In genomic region chr7:157397036-157397720, GRCh38 we compare ENCODE assay signal across 13 cellular contexts.
A peak's percentile ranks its signal among the peaks of the same experiment; 100 is the strongest.
DNase-seq lines count a peak whose midpoint lies in the region; ATAC-seq and TF ChIP-seq lines count a peak whose summit lies in the region.
"Had no signal": no experiment of that assay in that cellular context is flagged by ENCODE, and none has a peak within 500 bp of the region (broad histone marks: within the 10 kb centered on the region; RNA-seq: fewer than 3 reads in every experiment).

No MANE protein-coding gene starts in this region.

- no peak overlapping the region for H2BK5ac ChIP-seq in trophoblast cell (ENCODE audit: low read depth, low read length, poor library complexity)

- intact Hi-C loops in Panc1 (cut with micrococcal nuclease; ENCODE audit: unreplicated experiment), result no loop called here
- intact Hi-C loops in Right ventricle myocardium superior (cut with DNase I), result loop anchor here (5.0 kb wide), 1 partner anchor 55 kb away; no protein-coding TSS in a partner anchor

- BruUV-seq in Panc1 (replicated peaks; lab: Mats Ljungman, UMichigan), result no TSS peak

- H3K79me2 ChIP-seq in trophoblast cell (ENCODE audit: control insufficient read depth, insufficient read depth, low read length, poor library complexity), result peaks cover 3% of the 10 kb centered on the region

- in situ Hi-C loops in Panc1 (cut with HindIII; ENCODE audit: low pct_unique_long_range_greater_than_20kb, low sequenced_read_pairs), result no loop called here

- H3K4me2 ChIP-seq in trophoblast cell (ENCODE audit: low read length), result no peak overlapping the region

- no peak overlapping the region for H4K12ac ChIP-seq in trophoblast cell (ENCODE audit: low read depth, low read length)

- POLR2A ChIA-PET in AG04450 (lab: Yijun Ruan, JAX), result interaction anchor here (0.6 kb wide), 1 partner anchor 92 kb away, joined by 3 read pairs; no protein-coding TSS in a partner anchor
- POLR2A ChIA-PET in Panc1 (lab: Charles Lee), result no interaction called here

- H4K8ac ChIP-seq in trophoblast cell (ENCODE audit: low read depth, low read length), result no peak overlapping the region

- no peak for TF ChIP-seq CTCF in AG04450 (IDR thresholded peaks at IDR 0.05; ENCODE audit: low read depth, low read length)
- no peak for TF ChIP-seq CTCF in Panc1 (IDR thresholded peaks at IDR 0.05)

- H3K4me1 ChIP-seq in Panc1 (ENCODE audit: control insufficient read depth, insufficient read depth, low read length), result peaks cover 10% of the 10 kb centered on the region; the same call in 1 of the 2 replicates
- peaks cover 20 to 22% of the 10 kb centered on the region in 2 experiments for H3K4me1 ChIP-seq in trophoblast cell (ENCODE audit: control insufficient read depth in 1 of 2, insufficient read depth in 2 of 2, low read length in 2 of 2)
- H3K4me1 ChIP-seq: HAP-1 had no signal

- peak; percentile 29 for ATAC-seq in Panc1
- peak; percentile 25 for ATAC-seq in Right ventricle myocardium superior (ENCODE audit: poor library complexity)
- ATAC-seq in GM18498 (IDR thresholded peaks at IDR 0.05; ENCODE audit: unreplicated experiment), result no peak

- H3K4me3 ChIP-seq in AG04450 (ENCODE audit: low read depth, low read length) (no peak overlapping the region), Panc1 (ENCODE audit: low read depth in 2 of 2, low read length in 2 of 2) (no peak overlapping the region), trophoblast cell (ENCODE audit: low read depth, low read length) (no peak overlapping the region)
- H3K4me3 ChIP-seq: HAP-1 had no signal

- H3K14ac ChIP-seq in trophoblast cell (ENCODE audit: low read length), result no peak overlapping the region

- peak overlapping the region; percentile 82 for H3K27ac ChIP-seq in AG04450 (ENCODE audit: low read depth, low read length)
- H3K27ac ChIP-seq in Panc1 (ENCODE audit: low read length), result no peak overlapping the region
- peak overlapping the region; percentile 18 for H3K27ac ChIP-seq in trophoblast cell (ENCODE audit: low read depth, low read length)

- H3K4ac ChIP-seq in trophoblast cell (ENCODE audit: low read depth, low read length), result no peak overlapping the region

- DNase-seq in AG04450 (ENCODE audit: low read depth, low spot score) (no peak), Panc1 (ENCODE audit: low read depth, low spot score) (no peak), Right ventricle myocardium superior (no peak), trophoblast cell (no peak), DMS153 treated with DMSO at 0.1 percent for 48 hours (lab: John Stamatoyannopoulos, UW; ENCODE audit: unreplicated experiment) (no peak), NOMO-1 (lab: John Stamatoyannopoulos, UW; ENCODE audit: unreplicated experiment in 2 of 2) (no peak), NCI-H2171 (lab: John Stamatoyannopoulos, UW) (no peak)
- DNase-seq: activated T-cell treated with anti-CD3 and anti-CD28 coated beads for 4 hours; immature natural killer cell; stimulated activated CD4-positive, alpha-beta T cell treated with anti-CD3 and anti-CD28 coated beads, Interleukin-4, amount 100 ng/mL, for 1 hour had no signal

- CTCF ChIA-PET in AG04450 (lab: Charles Lee) (interaction anchor here (1.0 to 2.4 kb wide), 7 partner anchors 8 to 123 kb away, joined by 3 to 14 read pairs (median 4); no protein-coding TSS in a partner anchor), Panc1 (lab: Charles Lee) (no interaction called here)

- no peak overlapping the region for H2BK12ac ChIP-seq in trophoblast cell (ENCODE audit: low read length)

- no CpG with 5 or more reads among the region's 31 CpGs for WGBS in trophoblast cell (ENCODE audit: extremely low coverage, insufficient coverage, insufficient read length)

- H3K9me3 ChIP-seq in AG04450 (ENCODE audit: control insufficient read depth, insufficient read depth, low read length) (peaks cover 5% of the 10 kb centered on the region; the same call in 1 of the 2 replicates), Panc1 (ENCODE audit: control insufficient read depth, insufficient read depth, low read depth, low read length) (no peaks in the 10 kb centered on the region), trophoblast cell (ENCODE audit: insufficient read depth, low read depth, low read length) (no peaks in the 10 kb centered on the region)
- H3K9me3 ChIP-seq: BE2C, HAP-1 had no signal

- H4K91ac ChIP-seq in trophoblast cell (ENCODE audit: low read depth, low read length), result no peak overlapping the region

- no peak overlapping the region for H3K9ac ChIP-seq in trophoblast cell (ENCODE audit: low read length)

- H3K27me3 ChIP-seq in AG04450 (ENCODE audit: control insufficient read depth, insufficient read depth, low read length), result no peaks in the 10 kb centered on the region
- no peaks in the 10 kb centered on the region for H3K27me3 ChIP-seq in Panc1 (ENCODE audit: control insufficient read depth, insufficient read depth, low read length)
- H3K27me3 ChIP-seq in trophoblast cell (ENCODE audit: insufficient read depth, low read length), result no peaks in the 10 kb centered on the region
- H3K27me3 ChIP-seq: BE2C had no signal

- H3K36me3 ChIP-seq in Panc1 (ENCODE audit: control insufficient read depth, insufficient read depth, low read length) (peaks cover 2% of the 10 kb centered on the region; the same call in 1 of the 2 replicates), trophoblast cell (ENCODE audit: control insufficient read depth in 1 of 2, insufficient read depth in 2 of 2, low read length in 2 of 2) (peaks cover 21 to 23% of the 10 kb centered on the region in 2 experiments)
- H3K36me3 ChIP-seq: HAP-1 had no signal

- H2AFZ ChIP-seq in trophoblast cell (ENCODE audit: insufficient read depth, low read length, poor library complexity), result no peak overlapping the region

- H2BK120ac ChIP-seq in trophoblast cell (ENCODE audit: insufficient read depth, low read length, poor library complexity), result no peak overlapping the region

- peak overlapping the region; percentile 34 for H3K18ac ChIP-seq in trophoblast cell (ENCODE audit: low read length)

- no peak overlapping the region for H2AK5ac ChIP-seq in trophoblast cell (ENCODE audit: low read length)

- no peaks in the 10 kb centered on the region for H3K79me1 ChIP-seq in trophoblast cell (ENCODE audit: low read length)

- no peak overlapping the region for H3K23ac ChIP-seq in trophoblast cell (ENCODE audit: low read length)
